In the genomic region with DNA sequence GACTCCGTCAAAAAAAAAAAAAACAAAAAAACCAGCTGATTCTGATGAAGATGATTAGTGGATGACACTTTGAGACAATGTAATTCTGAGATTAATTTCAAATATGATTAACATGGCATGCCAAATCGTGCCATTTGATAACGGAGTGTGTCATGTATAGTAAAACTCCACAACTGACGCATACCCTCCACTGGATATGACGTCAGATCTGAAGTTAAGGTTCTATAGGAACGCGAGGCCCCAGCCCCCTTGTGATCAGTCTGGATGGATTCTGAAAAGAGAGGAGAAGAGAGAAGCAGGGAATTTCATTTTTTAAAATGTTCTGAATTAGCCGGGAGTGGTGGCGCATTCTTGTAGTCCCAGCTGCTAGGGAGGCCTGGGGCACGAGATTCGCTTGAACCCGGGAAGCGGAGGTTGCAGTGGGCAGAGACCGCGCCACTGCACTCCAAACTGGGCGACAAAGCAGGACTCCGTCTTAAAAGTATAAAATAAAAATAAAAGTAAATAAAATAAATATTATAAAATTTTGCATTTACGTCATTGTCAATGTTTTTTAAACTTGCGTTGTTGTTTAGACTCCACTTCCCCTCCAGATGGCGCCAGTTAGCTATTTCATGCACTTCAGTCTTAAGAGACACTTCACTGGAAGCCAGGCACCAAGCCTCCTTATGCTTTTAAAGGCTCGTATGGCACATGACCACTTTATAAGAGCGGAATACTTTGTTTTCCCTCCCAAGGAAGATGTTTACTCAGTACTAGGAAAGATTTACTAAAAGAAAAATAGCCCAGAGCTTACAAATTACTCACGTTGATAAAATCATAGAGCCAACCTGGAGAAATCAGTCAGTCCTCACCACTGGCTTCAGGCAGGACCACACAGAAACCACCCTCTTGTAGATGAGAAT, we compare ENCODE assay signal across 8 cellular contexts.
DNase-seq lines count a peak whose midpoint lies in the region; ATAC-seq and TF ChIP-seq lines count a peak whose summit lies in the region.

No MANE protein-coding gene starts in this region.

- POLR2A ChIA-PET in naive thymus-derived CD4-positive, alpha-beta T cell (lab: Charles Lee), result no interaction called here

- DNase-seq in activated gamma-delta T cell treated with Interleukin-2 at 50 U/mL for 16 hours (peak; percentile 54), activated gamma-delta T cell (lab: John Stamatoyannopoulos, UW) (no peak), HPDE6-E6E7 (ENCODE audit: extremely low spot score) (peak; percentile 53), NCI-H82 treated with DMSO at 0.1 percent for 48 hours (lab: John Stamatoyannopoulos, UW; ENCODE audit: unreplicated experiment) (peak; percentile 63), epithelial cell of esophagus (ENCODE audit: low read depth) (peak; percentile 88)
- peak; percentile 73 for DNase-seq in activated CD8-positive, alpha-beta memory T cell treated with anti-CD3 and anti-CD28 coated beads for 24 hours
- DNase-seq in naive thymus-derived CD4-positive, alpha-beta T cell, result peak; percentile 30 to 74 (median 62)
- DNase-seq in stimulated activated naive CD8-positive, alpha-beta T cell treated with anti-CD3 and anti-CD28 coated beads, Interleukin-15, Interleukin-2, amounts not matched to agents 100 U/mL and 50 U/mL, for 24 hours, result peak; percentile 73

- intact Hi-C loops in naive thymus-derived CD4-positive, alpha-beta T cell (cut with micrococcal nuclease), result loop anchor here (1.0 to 10.0 kb wide), 10 partner anchors 203 to 1418 kb away; a partner anchor contains a TSS

- H3K27ac ChIP-seq in naive thymus-derived CD4-positive, alpha-beta T cell (ENCODE audit: low read depth, low read length), result no peak overlapping the region

- H3K9me3 ChIP-seq in naive thymus-derived CD4-positive, alpha-beta T cell (ENCODE audit: control insufficient read depth in 2 of 3, low read length in 3 of 3), result no peaks in the 10 kb centered on the region

- H3K4me3 ChIP-seq in epithelial cell of esophagus (ENCODE audit: low read length), result no peak overlapping the region
- no peak overlapping the region for H3K4me3 ChIP-seq in naive thymus-derived CD4-positive, alpha-beta T cell (ENCODE audit: low read length)

- H3K27me3 ChIP-seq in naive thymus-derived CD4-positive, alpha-beta T cell (ENCODE audit: control insufficient read depth in 2 of 2, insufficient read depth in 2 of 2, low read length in 2 of 2), result no peaks in the 10 kb centered on the region

- no peaks in the 10 kb centered on the region for H3K36me3 ChIP-seq in naive thymus-derived CD4-positive, alpha-beta T cell (ENCODE audit: control insufficient read depth in 2 of 3, insufficient read depth in 3 of 3, low read length in 3 of 3)

- peaks cover 0 to 8% (median 0%) of the 10 kb centered on the region in 11 donors for H3K9me3 Mint-ChIP-seq in naive thymus-derived CD4-positive, alpha-beta T cell

- H3K4me1 Mint-ChIP-seq in naive thymus-derived CD4-positive, alpha-beta T cell, result no peaks in the 10 kb centered on the region

- ATAC-seq in naive thymus-derived CD4-positive, alpha-beta T cell, result peak; percentile 75
- ATAC-seq in stimulated activated naive CD8-positive, alpha-beta T cell treated with anti-CD3 and anti-CD28 coated beads, Interleukin-15, Interleukin-2, amounts not matched to agents 100 U/mL and 50 U/mL, for 24 hours, result no peak

- H3K4me1 ChIP-seq in naive thymus-derived CD4-positive, alpha-beta T cell (ENCODE audit: control insufficient read depth in 2 of 2, insufficient read depth in 2 of 2, low read length in 2 of 2), result no peaks in the 10 kb centered on the region

- H3K4me3 Mint-ChIP-seq in naive thymus-derived CD4-positive, alpha-beta T cell, result no peak overlapping the region

- CTCF ChIA-PET in naive thymus-derived CD4-positive, alpha-beta T cell (lab: Charles Lee), result interaction anchor here (0.8 to 2.2 kb wide), 7 partner anchors 12 to 1419 kb away, joined by 3 to 18 read pairs (median 4); no protein-coding TSS in a partner anchor

- peak; percentile 79 for TF ChIP-seq CTCF in epithelial cell of esophagus (IDR thresholded peaks at IDR 0.05; ENCODE audit: insufficient read depth, low read depth, low read length, missing control alignments)

- H3K27me3 Mint-ChIP-seq in naive thymus-derived CD4-positive, alpha-beta T cell, result peaks cover 3 to 18% (median 10%) of the 10 kb centered on the region in 5 donors

- H3K27ac Mint-ChIP-seq in naive thymus-derived CD4-positive, alpha-beta T cell, result no peak overlapping the region

- peaks cover 0 to 7% (median 0%) of the 10 kb centered on the region in 5 donors for H3K36me3 Mint-ChIP-seq in naive thymus-derived CD4-positive, alpha-beta T cell
